Comparison of ENCODE assay signal across 23 cellular contexts in genomic region chr6:10578718-10579117, GRCh38.
"Had no signal": no experiment of that assay in that cellular context is flagged by ENCODE, and none has a peak within 500 bp of the region (broad histone marks: within the 10 kb centered on the region; RNA-seq: fewer than 3 reads in every experiment).

No MANE protein-coding gene starts in this region.

- H3K27ac Mint-ChIP-seq: nephron, progenitor cell of endocrine pancreas, type B pancreatic cell had no signal

- ATAC-seq: gastroesophageal sphincter; left colon; left ventricle myocardium superior; pancreas; right cardiac atrium; stimulated activated naive CD8-positive, alpha-beta T cell treated with anti-CD3 and anti-CD28 coated beads, Interleukin-15, Interleukin-2, amounts not matched to agents 100 U/mL and 50 U/mL, for 24 hours had no signal

- H3K4me3 ChIP-seq: dorsolateral prefrontal cortex, esophagus muscularis mucosa, gastroesophageal sphincter, hepatocyte, lung, pancreas, smooth muscle cell, suprapubic skin, thyroid gland had no signal

- DNase-seq: dorsolateral prefrontal cortex; effector CD8-positive, alpha-beta T cell; left colon; left ventricle myocardium superior; mesenchymal stem cell; naive B cell; occipital lobe; pancreas; right cardiac atrium; stimulated activated CD4-positive, alpha-beta T cell treated with anti-CD3 and anti-CD28 coated beads, Interleukin-2, amount 100 ng/mL, for 48 hours; stimulated activated naive CD8-positive, alpha-beta T cell treated with anti-CD3 and anti-CD28 coated beads, Interleukin-15, Interleukin-2, amounts not matched to agents 100 U/mL and 50 U/mL, for 24 hours; thyroid gland had no signal

- H3K27ac ChIP-seq: dorsolateral prefrontal cortex, gastroesophageal sphincter, hepatocyte, pancreas, suprapubic skin, thyroid gland had no signal

- H3K27me3 ChIP-seq: esophagus muscularis mucosa, gastroesophageal sphincter, hepatocyte, pancreas, suprapubic skin, thyroid gland had no signal

- FAIRE-seq: colon, pancreas, urothelium cell line had no signal

- H3K27me3 Mint-ChIP-seq: naive B cell, type B pancreatic cell had no signal

- H3K36me3 ChIP-seq: esophagus muscularis mucosa, gastroesophageal sphincter, pancreas, suprapubic skin, thyroid gland had no signal

- H3K4me3 Mint-ChIP-seq: naive B cell, nephron, type B pancreatic cell had no signal

- H3K9me3 Mint-ChIP-seq: nephron, type B pancreatic cell had no signal

- H2AFZ ChIP-seq: hepatocyte had no signal

- H3K4me2 ChIP-seq: hepatocyte, smooth muscle cell had no signal

- H3K9me3 ChIP-seq: esophagus muscularis mucosa, gastroesophageal sphincter, pancreas, suprapubic skin, thyroid gland had no signal
